Comparison of ENCODE assay signal across 1 cellular context in the genomic region with DNA sequence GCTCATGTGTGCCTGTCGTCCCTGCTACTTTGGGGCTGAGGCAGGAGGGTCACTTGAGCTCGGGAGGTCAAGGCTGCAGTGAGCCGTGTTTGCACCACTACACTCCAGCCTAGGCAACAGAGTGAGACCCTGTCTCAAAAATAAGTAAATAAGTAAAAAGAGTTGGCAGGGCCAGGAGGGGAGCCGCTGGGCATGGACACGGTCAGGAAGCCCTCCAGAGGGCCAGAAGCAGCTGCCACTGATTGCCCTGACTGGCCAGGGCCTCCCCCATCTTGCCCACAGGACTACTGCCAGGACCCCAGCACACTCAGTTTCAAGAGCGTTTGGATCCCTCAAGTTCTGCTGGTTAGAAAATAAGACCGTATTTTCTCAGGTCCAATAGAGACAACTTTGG.
TF ChIP-seq lines count a peak whose summit lies in the region.

No MANE protein-coding gene starts in this region.

TF ChIP-seq in SK-N-SH, 30 proteins besides CTCF, POLR2A, EP300 and RAD21 (continued from another document):
- TF ChIP-seq, protein P1, sequence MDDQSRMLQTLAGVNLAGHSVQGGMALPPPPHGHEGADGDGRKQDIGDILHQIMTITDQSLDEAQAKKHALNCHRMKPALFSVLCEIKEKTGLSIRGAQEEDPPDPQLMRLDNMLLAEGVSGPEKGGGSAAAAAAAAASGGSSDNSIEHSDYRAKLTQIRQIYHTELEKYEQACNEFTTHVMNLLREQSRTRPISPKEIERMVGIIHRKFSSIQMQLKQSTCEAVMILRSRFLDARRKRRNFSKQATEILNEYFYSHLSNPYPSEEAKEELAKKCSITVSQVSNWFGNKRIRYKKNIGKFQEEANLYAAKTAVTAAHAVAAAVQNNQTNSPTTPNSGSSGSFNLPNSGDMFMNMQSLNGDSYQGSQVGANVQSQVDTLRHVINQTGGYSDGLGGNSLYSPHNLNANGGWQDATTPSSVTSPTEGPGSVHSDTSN (IDR thresholded peaks at IDR 0.05), result no peak
- TF ChIP-seq, protein P2, sequence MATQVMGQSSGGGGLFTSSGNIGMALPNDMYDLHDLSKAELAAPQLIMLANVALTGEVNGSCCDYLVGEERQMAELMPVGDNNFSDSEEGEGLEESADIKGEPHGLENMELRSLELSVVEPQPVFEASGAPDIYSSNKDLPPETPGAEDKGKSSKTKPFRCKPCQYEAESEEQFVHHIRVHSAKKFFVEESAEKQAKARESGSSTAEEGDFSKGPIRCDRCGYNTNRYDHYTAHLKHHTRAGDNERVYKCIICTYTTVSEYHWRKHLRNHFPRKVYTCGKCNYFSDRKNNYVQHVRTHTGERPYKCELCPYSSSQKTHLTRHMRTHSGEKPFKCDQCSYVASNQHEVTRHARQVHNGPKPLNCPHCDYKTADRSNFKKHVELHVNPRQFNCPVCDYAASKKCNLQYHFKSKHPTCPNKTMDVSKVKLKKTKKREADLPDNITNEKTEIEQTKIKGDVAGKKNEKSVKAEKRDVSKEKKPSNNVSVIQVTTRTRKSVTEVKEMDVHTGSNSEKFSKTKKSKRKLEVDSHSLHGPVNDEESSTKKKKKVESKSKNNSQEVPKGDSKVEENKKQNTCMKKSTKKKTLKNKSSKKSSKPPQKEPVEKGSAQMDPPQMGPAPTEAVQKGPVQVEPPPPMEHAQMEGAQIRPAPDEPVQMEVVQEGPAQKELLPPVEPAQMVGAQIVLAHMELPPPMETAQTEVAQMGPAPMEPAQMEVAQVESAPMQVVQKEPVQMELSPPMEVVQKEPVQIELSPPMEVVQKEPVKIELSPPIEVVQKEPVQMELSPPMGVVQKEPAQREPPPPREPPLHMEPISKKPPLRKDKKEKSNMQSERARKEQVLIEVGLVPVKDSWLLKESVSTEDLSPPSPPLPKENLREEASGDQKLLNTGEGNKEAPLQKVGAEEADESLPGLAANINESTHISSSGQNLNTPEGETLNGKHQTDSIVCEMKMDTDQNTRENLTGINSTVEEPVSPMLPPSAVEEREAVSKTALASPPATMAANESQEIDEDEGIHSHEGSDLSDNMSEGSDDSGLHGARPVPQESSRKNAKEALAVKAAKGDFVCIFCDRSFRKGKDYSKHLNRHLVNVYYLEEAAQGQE (IDR thresholded peaks at IDR 0.05; ENCODE audit: low read depth, low read length), result no peak
- TF ChIP-seq, protein P3, sequence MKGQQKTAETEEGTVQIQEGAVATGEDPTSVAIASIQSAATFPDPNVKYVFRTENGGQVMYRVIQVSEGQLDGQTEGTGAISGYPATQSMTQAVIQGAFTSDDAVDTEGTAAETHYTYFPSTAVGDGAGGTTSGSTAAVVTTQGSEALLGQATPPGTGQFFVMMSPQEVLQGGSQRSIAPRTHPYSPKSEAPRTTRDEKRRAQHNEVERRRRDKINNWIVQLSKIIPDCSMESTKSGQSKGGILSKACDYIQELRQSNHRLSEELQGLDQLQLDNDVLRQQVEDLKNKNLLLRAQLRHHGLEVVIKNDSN (IDR thresholded peaks at IDR 0.05; ENCODE audit: borderline replicate concordance, low read depth), result no peak
- no peak for TF ChIP-seq POLR2AphosphoS5 (IDR thresholded peaks at IDR 0.05; ENCODE audit: low read depth, low read length)
